ENCODE assay signal across 1 cellular context in genomic region chr4:8270418-8270771, GRCh38.
TF ChIP-seq lines count a peak whose summit lies in the region.

No MANE protein-coding gene starts in this region.

TF ChIP-seq in H1, 55 proteins besides CTCF, POLR2A, EP300 and RAD21 (continued from another document):
- TF ChIP-seq CHD7 (IDR thresholded peaks at IDR 0.05; ENCODE audit: insufficient replicate concordance, low read length) (no peak), TCF12 (IDR thresholded peaks at IDR 0.05; ENCODE audit: low read depth, low read length) (no peak), SP1 (IDR thresholded peaks at IDR 0.05; ENCODE audit: low read depth, low read length) (no peak)
- TF ChIP-seq, protein P1, sequence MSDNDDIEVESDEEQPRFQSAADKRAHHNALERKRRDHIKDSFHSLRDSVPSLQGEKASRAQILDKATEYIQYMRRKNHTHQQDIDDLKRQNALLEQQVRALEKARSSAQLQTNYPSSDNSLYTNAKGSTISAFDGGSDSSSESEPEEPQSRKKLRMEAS (IDR thresholded peaks at IDR 0.05): no peak
